8 cellular contexts compared by ENCODE assay signal in the genomic region with DNA sequence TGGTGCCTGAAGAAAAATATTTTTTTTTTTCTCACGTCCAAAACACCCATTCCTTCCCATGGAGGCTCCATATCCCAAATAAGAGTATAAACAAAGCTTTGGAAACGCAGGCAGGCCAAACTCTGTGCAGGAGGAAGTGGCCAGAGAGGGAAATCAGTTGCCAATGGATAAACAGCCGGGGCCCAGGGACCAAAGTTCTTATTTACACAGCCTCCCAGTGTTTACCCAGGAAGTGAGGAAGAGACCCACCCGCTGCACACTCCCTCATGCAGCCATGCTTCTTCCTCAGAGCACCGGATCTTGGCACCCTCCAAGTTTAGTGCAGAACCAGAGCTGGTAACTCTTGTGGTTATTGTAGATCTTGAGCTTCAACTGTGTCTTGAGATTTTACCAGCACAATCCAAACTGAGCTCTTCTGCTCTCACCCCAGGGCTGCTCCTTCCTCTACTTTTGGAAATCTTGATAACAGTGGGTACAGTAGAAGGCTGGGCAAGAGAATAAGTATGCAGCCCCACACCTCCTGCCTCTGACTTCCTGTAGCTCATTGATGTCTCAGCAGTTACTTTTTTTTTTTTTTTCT. TPM values are rescaled to one million over a fixed set of nuclear protein-coding genes. Genes with fewer than 3 reads are reported as not detected.
DNase-seq lines count a peak whose midpoint lies in the region; ATAC-seq and TF ChIP-seq lines count a peak whose summit lies in the region.

No MANE protein-coding gene starts in this region.

- 10% methylated on average over 5 of the region's 5 CpGs for WGBS in liver

- peak; percentile 36 to 50 for TF ChIP-seq RAD21 in liver (IDR thresholded peaks at IDR 0.05)

- H3K27ac ChIP-seq in BLaER1 (peak overlapping the region; percentile 12; the same call in 1 of the 2 replicates), HEK293 (ENCODE audit: extremely low read depth, low read depth, low read length) (no peak overlapping the region), liver (ENCODE audit: low read depth in 1 of 2, low read length in 2 of 2) (peak overlapping the region; percentile 31 to 57), tibial artery (no peak overlapping the region)

- H3K9me3 ChIP-seq in BLaER1 (no peaks in the 10 kb centered on the region), HEK293 (ENCODE audit: control insufficient read depth, insufficient read depth, low read depth, low read length) (no peaks in the 10 kb centered on the region), liver (ENCODE audit: control insufficient read depth in 4 of 4, low read length in 3 of 4) (no peaks in the 10 kb centered on the region), tibial artery (no peaks in the 10 kb centered on the region)

- peak; percentile 24 for DNase-seq in activated CD4-positive, alpha-beta T cell treated with anti-CD3 and anti-CD28 coated beads, Interleukin-2, amount 50 U/mL, for 1 hour
- DNase-seq in tibial artery, result no peak
- DNase-seq in posterior cingulate gyrus, result no peak

- H3K4me2 ChIP-seq in BLaER1, result peak overlapping the region; percentile 25

- CTCF ChIA-PET in HEK293 (lab: Yijun Ruan, JAX), result interaction anchor here (0.6 to 1.3 kb wide), 5 partner anchors 10 to 117 kb away, joined by 3 to 4 read pairs (median 3); no protein-coding TSS in a partner anchor

- H3K27me3 ChIP-seq in BLaER1 (no peaks in the 10 kb centered on the region), liver (ENCODE audit: control insufficient read depth in 4 of 4, insufficient read depth in 4 of 4, low read length in 3 of 4) (no peaks in the 10 kb centered on the region), tibial artery (no peaks in the 10 kb centered on the region)

- H3K9ac ChIP-seq in BLaER1, result no peak overlapping the region
- peak overlapping the region in 1 of 2 donors; percentile 53 for H3K9ac ChIP-seq in liver (ENCODE audit: low read depth in 1 of 2, low read length in 2 of 2)

- POLR2A ChIA-PET in HEK293 (lab: Yijun Ruan, JAX), result interaction anchor here (0.6 to 4.2 kb wide), 4 partner anchors 11 to 30 kb away, joined by 3 to 22 read pairs (median 3); a partner anchor contains a TSS

- intact Hi-C loops in tibial artery (cut with DNase I; ENCODE audit: low total_unique reads), result no loop called here
- intact Hi-C loops in posterior cingulate gyrus (cut with DNase I), result no loop called here

- H3K36me3 ChIP-seq in BLaER1 (peaks cover 85% of the 10 kb centered on the region), HEK293 (ENCODE audit: control insufficient read depth in 2 of 2, insufficient read depth in 1 of 2, low read length in 2 of 2) (peaks cover 44 to 90% of the 10 kb centered on the region in 2 experiments), liver (ENCODE audit: control insufficient read depth in 4 of 4, insufficient read depth in 3 of 4, low read depth in 1 of 4, low read length in 3 of 4) (peaks cover 3 to 18% (median 11%) of the 10 kb centered on the region in 4 donors), tibial artery (peaks cover 40 to 88% (median 44%) of the 10 kb centered on the region in 3 donors)

- H3K4me1 ChIP-seq in BLaER1 (peaks cover 55% of the 10 kb centered on the region), HEK293 (ENCODE audit: control insufficient read depth, insufficient read depth, low read length) (no peaks in the 10 kb centered on the region), liver (ENCODE audit: control insufficient read depth in 4 of 4, insufficient read depth in 4 of 4, low read length in 3 of 4) (peaks cover 9 to 12% (median 10%) of the 10 kb centered on the region in 4 donors), tibial artery (no peaks in the 10 kb centered on the region)

- ATAC-seq in HG03354 (IDR thresholded peaks at IDR 0.05; ENCODE audit: poor library complexity, severe bottlenecking, unreplicated experiment), result no peak
- ATAC-seq in HG03342 (IDR thresholded peaks at IDR 0.05; ENCODE audit: unreplicated experiment), result no peak

- H3K4me3 ChIP-seq in BLaER1, result no peak overlapping the region
- no peak overlapping the region for H3K4me3 ChIP-seq in HEK293 (ENCODE audit: low read depth, low read length)
- no peak overlapping the region for H3K4me3 ChIP-seq in liver (ENCODE audit: low read depth in 1 of 3, low read length in 3 of 3)
- H3K4me3 ChIP-seq in tibial artery, result no peak overlapping the region

- no peak for TF ChIP-seq CTCF in HEK293 (tag by site-specific recombination; IDR thresholded peaks at IDR 0.05)
- no peak for TF ChIP-seq CTCF in liver (IDR thresholded peaks at IDR 0.05; ENCODE audit: low read depth, low read length, missing input control)
- no peak for TF ChIP-seq CTCF in tibial artery (IDR thresholded peaks at IDR 0.05)

- H4K20me1 ChIP-seq in BLaER1, result peaks cover 32% of the 10 kb centered on the region

TF ChIP-seq in HEK293, 187 proteins besides CTCF, POLR2A, EP300 and RAD21:
- TF ChIP-seq GLIS1 (tag by site-specific recombination; IDR thresholded peaks at IDR 0.05), result peak; percentile 43
- no peak for TF ChIP-seq ZNF777 (tag by site-specific recombination; IDR thresholded peaks at IDR 0.05; ENCODE audit: borderline replicate concordance)
- TF ChIP-seq SP2 (tag by site-specific recombination; IDR thresholded peaks at IDR 0.05), result no peak
- no peak for TF ChIP-seq KLF8 (tag by site-specific recombination; IDR thresholded peaks at IDR 0.05)
- TF ChIP-seq ZFP37 (tag by site-specific recombination; IDR thresholded peaks at IDR 0.05), result no peak

TF ChIP-seq in liver, 16 proteins besides CTCF, POLR2A, EP300 and RAD21:
- TF ChIP-seq, protein P1, sequence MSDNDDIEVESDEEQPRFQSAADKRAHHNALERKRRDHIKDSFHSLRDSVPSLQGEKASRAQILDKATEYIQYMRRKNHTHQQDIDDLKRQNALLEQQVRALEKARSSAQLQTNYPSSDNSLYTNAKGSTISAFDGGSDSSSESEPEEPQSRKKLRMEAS (IDR thresholded peaks at IDR 0.05), result peak; percentile 74
- TF ChIP-seq HNF4A (conservative IDR thresholded peaks at IDR 0.05), result peak; percentile 92
- no peak for TF ChIP-seq NR2F2 (IDR thresholded peaks at IDR 0.05)
- TF ChIP-seq EGR1 (IDR thresholded peaks at IDR 0.05; ENCODE audit: low read depth in 2 of 2), result peak; percentile 35 to 36
- peak; percentile 62 to 64 for TF ChIP-seq JUND (IDR thresholded peaks at IDR 0.05)
- peak; percentile 55 to 60 for TF ChIP-seq RXRA (IDR thresholded peaks at IDR 0.05)
- TF ChIP-seq FOXA2 (IDR thresholded peaks at IDR 0.05), result peak; percentile 100
- TF ChIP-seq, protein P2, sequence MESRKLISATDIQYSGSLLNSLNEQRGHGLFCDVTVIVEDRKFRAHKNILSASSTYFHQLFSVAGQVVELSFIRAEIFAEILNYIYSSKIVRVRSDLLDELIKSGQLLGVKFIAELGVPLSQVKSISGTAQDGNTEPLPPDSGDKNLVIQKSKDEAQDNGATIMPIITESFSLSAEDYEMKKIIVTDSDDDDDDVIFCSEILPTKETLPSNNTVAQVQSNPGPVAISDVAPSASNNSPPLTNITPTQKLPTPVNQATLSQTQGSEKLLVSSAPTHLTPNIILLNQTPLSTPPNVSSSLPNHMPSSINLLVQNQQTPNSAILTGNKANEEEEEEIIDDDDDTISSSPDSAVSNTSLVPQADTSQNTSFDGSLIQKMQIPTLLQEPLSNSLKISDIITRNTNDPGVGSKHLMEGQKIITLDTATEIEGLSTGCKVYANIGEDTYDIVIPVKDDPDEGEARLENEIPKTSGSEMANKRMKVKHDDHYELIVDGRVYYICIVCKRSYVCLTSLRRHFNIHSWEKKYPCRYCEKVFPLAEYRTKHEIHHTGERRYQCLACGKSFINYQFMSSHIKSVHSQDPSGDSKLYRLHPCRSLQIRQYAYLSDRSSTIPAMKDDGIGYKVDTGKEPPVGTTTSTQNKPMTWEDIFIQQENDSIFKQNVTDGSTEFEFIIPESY (IDR thresholded peaks at IDR 0.05), result peak; percentile 54
- TF ChIP-seq FOXA1 (IDR thresholded peaks at IDR 0.05), result peak; percentile 100
- TF ChIP-seq, protein P3, sequence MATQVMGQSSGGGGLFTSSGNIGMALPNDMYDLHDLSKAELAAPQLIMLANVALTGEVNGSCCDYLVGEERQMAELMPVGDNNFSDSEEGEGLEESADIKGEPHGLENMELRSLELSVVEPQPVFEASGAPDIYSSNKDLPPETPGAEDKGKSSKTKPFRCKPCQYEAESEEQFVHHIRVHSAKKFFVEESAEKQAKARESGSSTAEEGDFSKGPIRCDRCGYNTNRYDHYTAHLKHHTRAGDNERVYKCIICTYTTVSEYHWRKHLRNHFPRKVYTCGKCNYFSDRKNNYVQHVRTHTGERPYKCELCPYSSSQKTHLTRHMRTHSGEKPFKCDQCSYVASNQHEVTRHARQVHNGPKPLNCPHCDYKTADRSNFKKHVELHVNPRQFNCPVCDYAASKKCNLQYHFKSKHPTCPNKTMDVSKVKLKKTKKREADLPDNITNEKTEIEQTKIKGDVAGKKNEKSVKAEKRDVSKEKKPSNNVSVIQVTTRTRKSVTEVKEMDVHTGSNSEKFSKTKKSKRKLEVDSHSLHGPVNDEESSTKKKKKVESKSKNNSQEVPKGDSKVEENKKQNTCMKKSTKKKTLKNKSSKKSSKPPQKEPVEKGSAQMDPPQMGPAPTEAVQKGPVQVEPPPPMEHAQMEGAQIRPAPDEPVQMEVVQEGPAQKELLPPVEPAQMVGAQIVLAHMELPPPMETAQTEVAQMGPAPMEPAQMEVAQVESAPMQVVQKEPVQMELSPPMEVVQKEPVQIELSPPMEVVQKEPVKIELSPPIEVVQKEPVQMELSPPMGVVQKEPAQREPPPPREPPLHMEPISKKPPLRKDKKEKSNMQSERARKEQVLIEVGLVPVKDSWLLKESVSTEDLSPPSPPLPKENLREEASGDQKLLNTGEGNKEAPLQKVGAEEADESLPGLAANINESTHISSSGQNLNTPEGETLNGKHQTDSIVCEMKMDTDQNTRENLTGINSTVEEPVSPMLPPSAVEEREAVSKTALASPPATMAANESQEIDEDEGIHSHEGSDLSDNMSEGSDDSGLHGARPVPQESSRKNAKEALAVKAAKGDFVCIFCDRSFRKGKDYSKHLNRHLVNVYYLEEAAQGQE (IDR thresholded peaks at IDR 0.05), result no peak
- peak; percentile 84 for TF ChIP-seq SP1 (IDR thresholded peaks at IDR 0.05)
- TF ChIP-seq, protein P4, sequence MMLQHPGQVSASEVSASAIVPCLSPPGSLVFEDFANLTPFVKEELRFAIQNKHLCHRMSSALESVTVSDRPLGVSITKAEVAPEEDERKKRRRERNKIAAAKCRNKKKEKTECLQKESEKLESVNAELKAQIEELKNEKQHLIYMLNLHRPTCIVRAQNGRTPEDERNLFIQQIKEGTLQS (IDR thresholded peaks at IDR 0.05), result peak; percentile 15
- no peak for TF ChIP-seq TAF1 (conservative IDR thresholded peaks at IDR 0.05)
- TF ChIP-seq GABPA (IDR thresholded peaks at IDR 0.05 in 1 of 2, conservative IDR thresholded peaks at IDR 0.05 in 1 of 2), result peak in 1 of 2 donors; percentile 75
- peak; percentile 79 for TF ChIP-seq YY1 (IDR thresholded peaks at IDR 0.05)
- peak; percentile 87 for TF ChIP-seq HNF4G (IDR thresholded peaks at IDR 0.05)

RNA-seq across cellular contexts. Expression of a gene that starts 14.2 kb away (rescaled TPM):
- total RNA-seq in liver, result 10 to 100 TPM; 13.0 to 20.3 TPM
- polyA plus RNA-seq in liver, result 10 to 100 TPM; 16.6 to 29.5 TPM

RNA-seq across cellular contexts. Expression of a gene that starts 29.9 kb away (rescaled TPM):
- total RNA-seq in liver, result 10 to 100 TPM; 57.3 to 58.1 TPM
- polyA plus RNA-seq in liver, result 10 to 100 TPM; 32.1 to 33.1 TPM

RNA-seq across cellular contexts. Expression of a gene that starts 40.5 kb away (rescaled TPM):
- 1 to 10 TPM; 2.4 to 3.3 TPM for total RNA-seq in liver
- polyA plus RNA-seq in liver, result 1 to 10 TPM; 1.6 to 1.8 TPM

RNA-seq across cellular contexts. Expression of a gene that starts 40.5 kb away (rescaled TPM):
- under 1 TPM in 1 of 2 donors, not detected in 1; 0.50 TPM for total RNA-seq in liver
- polyA plus RNA-seq in liver, result under 1 TPM in 1 of 2 donors, not detected in 1; 0.14 TPM

Comparison
In these comparisons a context has a peak if more than half of its experiments do, and no peak if none do; other contexts are left out.
1. H3K27ac ChIP-seq: peak in BLaER1 (single experiment) and liver (2 of 2); none in HEK293 (single experiment) and tibial artery (0 of 2).